20 cellular contexts compared by ENCODE assay signal in the genomic region with DNA sequence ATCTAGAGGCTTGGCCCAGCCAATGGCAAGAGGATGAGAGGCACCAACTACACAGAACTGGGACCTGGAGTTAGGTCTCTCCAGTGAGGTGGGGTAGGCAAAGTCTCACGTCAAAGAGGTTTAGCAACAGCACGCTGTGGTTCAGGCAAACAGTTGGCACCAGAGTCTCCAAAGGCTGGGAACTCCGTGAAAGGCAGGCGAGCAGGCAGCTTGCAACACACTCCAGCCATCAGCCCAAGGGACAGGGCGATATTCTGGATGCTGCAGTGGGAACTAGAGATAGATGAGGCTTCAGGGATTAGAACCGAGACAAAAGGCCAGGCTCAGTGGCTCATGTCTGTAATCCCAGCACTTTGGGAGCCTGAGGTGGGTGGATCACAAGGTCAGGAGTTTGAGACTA.
"Had no signal": no experiment of that assay in that cellular context is flagged by ENCODE, and none has a peak within 500 bp of the region (broad histone marks: within the 10 kb centered on the region; RNA-seq: fewer than 3 reads in every experiment).

No MANE protein-coding gene starts in this region.

- H3K4me3 Mint-ChIP-seq: naive thymus-derived CD8-positive, alpha-beta T cell; stimulated activated naive B cell treated with anti-CD40 and anti-IgM and Interleukin-4, amounts not matched to agents 10 μg/mL and 1 μg/mL and 100 μg/mL, for 72 hours; stimulated activated naive CD8-positive, alpha-beta T cell treated with anti-CD3 and anti-CD28 coated beads, Interleukin-15, amount 100 ng/mL, for 72 hours had no signal

- H3K36me3 Mint-ChIP-seq: naive thymus-derived CD8-positive, alpha-beta T cell; stimulated activated naive B cell treated with anti-CD40 and anti-IgM and Interleukin-4, amounts not matched to agents 10 μg/mL and 1 μg/mL and 100 μg/mL, for 72 hours had no signal

- FAIRE-seq: endometrium, frontal cortex, kidney had no signal

- H3K9me3 Mint-ChIP-seq: naive thymus-derived CD8-positive, alpha-beta T cell; stimulated activated naive CD8-positive, alpha-beta T cell treated with anti-CD3 and anti-CD28 coated beads, Interleukin-15, amount 100 ng/mL, for 72 hours had no signal

- H3K4me3 ChIP-seq: mucosa of descending colon, right lobe of liver, skin epidermis, testis, tibial nerve, upper lobe of right lung, vagina had no signal

- H3K9me3 ChIP-seq: mucosa of descending colon, right lobe of liver, testis, tibial nerve, upper lobe of right lung, vagina had no signal

- H3K27ac Mint-ChIP-seq: naive thymus-derived CD8-positive, alpha-beta T cell; stimulated activated naive B cell treated with anti-CD40 and anti-IgM and Interleukin-4, amounts not matched to agents 10 μg/mL and 1 μg/mL and 100 μg/mL, for 72 hours; stimulated activated naive CD8-positive, alpha-beta T cell treated with anti-CD3 and anti-CD28 coated beads, Interleukin-15, amount 100 ng/mL, for 72 hours had no signal

- H3K27me3 ChIP-seq: right lobe of liver, testis, tibial nerve, upper lobe of right lung, vagina had no signal

- H3K27me3 Mint-ChIP-seq: stimulated activated naive B cell treated with anti-CD40 and anti-IgM and Interleukin-4, amounts not matched to agents 10 μg/mL and 1 μg/mL and 100 μg/mL, for 72 hours; stimulated activated naive CD8-positive, alpha-beta T cell treated with anti-CD3 and anti-CD28 coated beads, Interleukin-15, amount 100 ng/mL, for 72 hours had no signal

- H3K4me1 ChIP-seq: right lobe of liver, tibial nerve, upper lobe of right lung, vagina had no signal

- DNase-seq: effector memory CD4-positive, alpha-beta T cell; glutamatergic neuron; kidney; left colon; mucosa of descending colon; naive thymus-derived CD8-positive, alpha-beta T cell; posterior cingulate gyrus; right lobe of liver; stimulated activated CD4-positive, alpha-beta T cell treated with anti-CD3 and anti-CD28 coated beads, Interleukin-2, amount 100 ng/mL, for 24 hours; stimulated activated CD4-positive, alpha-beta T cell treated with anti-CD3 and anti-CD28 coated beads, Interleukin-4, amount 100 ng/mL, for 4 hours; stimulated activated naive B cell treated with anti-CD40 and anti-IgM and Interleukin-4, amounts not matched to agents 10 μg/mL and 1 μg/mL and 100 μg/mL, for 72 hours; stimulated activated naive CD8-positive, alpha-beta T cell treated with anti-CD3 and anti-CD28 coated beads, Interleukin-15, amount 100 ng/mL, for 72 hours; testis; upper lobe of right lung had no signal

- H3K36me3 ChIP-seq: right lobe of liver, tibial nerve, upper lobe of right lung, vagina had no signal

- H3K27ac ChIP-seq: right lobe of liver, skin epidermis, testis, tibial nerve, upper lobe of right lung, vagina had no signal

- H3K4me1 Mint-ChIP-seq: stimulated activated naive CD8-positive, alpha-beta T cell treated with anti-CD3 and anti-CD28 coated beads, Interleukin-15, amount 100 ng/mL, for 72 hours had no signal

- ATAC-seq: esophagus mucosa; left colon; mucosa of descending colon; naive thymus-derived CD8-positive, alpha-beta T cell; right lobe of liver; stimulated activated naive CD8-positive, alpha-beta T cell treated with anti-CD3 and anti-CD28 coated beads, Interleukin-15, amount 100 ng/mL, for 72 hours; upper lobe of right lung had no signal
